Comparison of ENCODE assay signal across 8 cellular contexts in the genomic region with DNA sequence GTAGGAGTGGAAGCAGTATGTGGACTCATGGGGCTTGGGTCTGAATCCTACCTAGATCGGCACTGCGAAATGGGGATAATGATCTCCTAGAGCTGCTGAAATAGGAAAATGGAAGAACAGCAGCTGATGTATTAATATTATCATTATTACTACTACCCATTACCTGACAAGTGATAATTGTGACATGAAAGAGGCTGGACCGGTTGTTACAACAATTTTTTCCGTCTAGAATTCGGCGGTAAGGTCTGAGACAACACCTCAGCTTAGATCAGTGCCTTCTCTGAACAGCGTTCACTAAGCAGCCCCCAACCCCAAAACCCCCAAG. TPM values are rescaled to one million over a fixed set of nuclear protein-coding genes. Genes with fewer than 3 reads are reported as not detected.
DNase-seq lines count a peak whose midpoint lies in the region; ATAC-seq and TF ChIP-seq lines count a peak whose summit lies in the region.
"Not testable (repeated sequence)": the region's sequence is repeated elsewhere in the genome, so short reads cannot be mapped to it uniquely, and the experiment has no call there.

No MANE protein-coding gene starts in this region.

- CTCF ChIA-PET in activated naive CD4-positive, alpha-beta T cell treated with anti-CD3 and anti-CD28 coated beads for 36 hours (lab: Charles Lee), result interaction anchor here (0.6 kb wide), 1 partner anchor 645 kb away, joined by 4 read pairs; no protein-coding TSS in a partner anchor

- peak overlapping the region; percentile 3 to 89 (median 59) for H3K27ac Mint-ChIP-seq in CD14-positive monocyte
- peak overlapping the region; percentile 85 for H3K27ac Mint-ChIP-seq in HFFc6
- H3K27ac Mint-ChIP-seq in activated naive CD4-positive, alpha-beta T cell treated with anti-CD3 and anti-CD28 coated beads for 36 hours, result peak overlapping the region; percentile 90
- H3K27ac Mint-ChIP-seq in effector memory CD8-positive, alpha-beta T cell, result peak overlapping the region; percentile 87 to 90
- peak overlapping the region; percentile 86 to 99 (median 90) for H3K27ac Mint-ChIP-seq in immature natural killer cell
- H3K27ac Mint-ChIP-seq in nephron progenitor cell, result not testable (repeated sequence)

- not testable (repeated sequence) for H3K27me3 Mint-ChIP-seq in CD14-positive monocyte (ENCODE audit: low read depth in 3 of 3); HFFc6 (ENCODE audit: insufficient read depth); activated naive CD4-positive, alpha-beta T cell treated with anti-CD3 and anti-CD28 coated beads for 36 hours (ENCODE audit: low read depth); effector memory CD8-positive, alpha-beta T cell; nephron progenitor cell (ENCODE audit: low read depth, poor library complexity)
- H3K27me3 Mint-ChIP-seq in immature natural killer cell (ENCODE audit: low read depth in 3 of 3), result peaks cover 0 to 11% (median 10%) of the 10 kb centered on the region in 3 donors

- not testable (repeated sequence) for TF ChIP-seq CTCF in CD14-positive monocyte (IDR thresholded peaks at IDR 0.05); HFFc6 (IDR thresholded peaks at IDR 0.05); Peyer's patch (IDR thresholded peaks at IDR 0.05); nephron progenitor cell (IDR thresholded peaks at IDR 0.05)

- not testable (repeated sequence) for H3K36me3 Mint-ChIP-seq in CD14-positive monocyte; HFFc6 (ENCODE audit: low read depth); activated naive CD4-positive, alpha-beta T cell treated with anti-CD3 and anti-CD28 coated beads for 36 hours (ENCODE audit: low read depth); immature natural killer cell; nephron progenitor cell (ENCODE audit: low read depth)
- peaks cover 21% of the 10 kb centered on the region for H3K36me3 Mint-ChIP-seq in effector memory CD8-positive, alpha-beta T cell (ENCODE audit: insufficient read depth)

- H3K9me3 ChIP-seq in Peyer's patch; stomach smooth muscle (ENCODE audit: control insufficient read depth in 2 of 2, low read length in 2 of 2): not testable (repeated sequence)

- H3K4me3 Mint-ChIP-seq in CD14-positive monocyte (peak overlapping the region; percentile 90 to 91), HFFc6 (peak overlapping the region; percentile 95), immature natural killer cell (peak overlapping the region; percentile 87 to 98 (median 93)), nephron progenitor cell (peak overlapping the region; percentile 93)
- peak overlapping the region; percentile 88 for H3K4me3 Mint-ChIP-seq in activated naive CD4-positive, alpha-beta T cell treated with anti-CD3 and anti-CD28 coated beads for 36 hours
- peak overlapping the region; percentile 87 to 88 for H3K4me3 Mint-ChIP-seq in effector memory CD8-positive, alpha-beta T cell

- H3K4me1 ChIP-seq in Peyer's patch, result peaks cover 0 to 30% (median 4%) of the 10 kb centered on the region in 4 donors
- H3K4me1 ChIP-seq in stomach smooth muscle (ENCODE audit: control insufficient read depth, insufficient read depth, low read length), result not testable (repeated sequence)

- TF ChIP-seq POLR2A in Peyer's patch (IDR thresholded peaks at IDR 0.05), result not testable (repeated sequence)

- H3K4me3 ChIP-seq in Peyer's patch (peak overlapping the region; percentile 68 to 98 (median 82)), stomach smooth muscle (ENCODE audit: low read length in 2 of 2) (peak overlapping the region; percentile 75 to 91)

- not testable (repeated sequence) for ATAC-seq in effector memory CD8-positive, alpha-beta T cell (replicated peaks)

- intact Hi-C loops in CD14-positive monocyte (cut with micrococcal nuclease); activated naive CD4-positive, alpha-beta T cell treated with anti-CD3 and anti-CD28 coated beads for 36 hours (cut with micrococcal nuclease): not testable (repeated sequence)

- H3K36me3 ChIP-seq in Peyer's patch; stomach smooth muscle (ENCODE audit: control insufficient read depth in 2 of 2, insufficient read depth in 2 of 2, low read length in 2 of 2): not testable (repeated sequence)

- H3K9me3 Mint-ChIP-seq in CD14-positive monocyte; HFFc6; activated naive CD4-positive, alpha-beta T cell treated with anti-CD3 and anti-CD28 coated beads for 36 hours; effector memory CD8-positive, alpha-beta T cell; immature natural killer cell; nephron progenitor cell: not testable (repeated sequence)

- H3K27ac ChIP-seq in Peyer's patch (peak overlapping the region; percentile 88 to 98 (median 94)), stomach smooth muscle (ENCODE audit: low read length) (peak overlapping the region; percentile 81)

- peak overlapping the region; percentile 62 to 76 for H3K9ac ChIP-seq in stomach smooth muscle (ENCODE audit: low read length in 2 of 2)

- not testable (repeated sequence) for H3K27me3 ChIP-seq in Peyer's patch; stomach smooth muscle (ENCODE audit: control insufficient read depth in 1 of 2, insufficient read depth in 2 of 2, low read length in 2 of 2)

- not testable (repeated sequence) for DNase-seq in CD14-positive monocyte (ENCODE audit: low spot score); HFFc6; activated naive CD4-positive, alpha-beta T cell treated with anti-CD3 and anti-CD28 coated beads for 36 hours; effector memory CD8-positive, alpha-beta T cell; immature natural killer cell; nephron progenitor cell
- peak in 1 of 3 donors; percentile 88 for DNase-seq in Peyer's patch

- H3K4me1 Mint-ChIP-seq in CD14-positive monocyte (peaks cover 25% of the 10 kb centered on the region), HFFc6 (ENCODE audit: low read depth) (peaks cover 28% of the 10 kb centered on the region), immature natural killer cell (peaks cover 24 to 40% of the 10 kb centered on the region in 2 donors), nephron progenitor cell (peaks cover 32% of the 10 kb centered on the region)
- H3K4me1 Mint-ChIP-seq in activated naive CD4-positive, alpha-beta T cell treated with anti-CD3 and anti-CD28 coated beads for 36 hours (ENCODE audit: low read depth), result peaks cover 17% of the 10 kb centered on the region
- peaks cover 7 to 23% of the 10 kb centered on the region in 2 donors for H3K4me1 Mint-ChIP-seq in effector memory CD8-positive, alpha-beta T cell (ENCODE audit: low read depth in 2 of 2)

RNA-seq across cellular contexts. Expression of gene PDXDC1, which starts 0.5 kb away (rescaled TPM):
- polyA plus RNA-seq in CD14-positive monocyte, result 10 to 100 TPM; 22.3 to 36.0 TPM
- 10 to 100 TPM; 78.8 to 88.3 (median 82.0) TPM for total RNA-seq in HFFc6 (2021; fragmentation: NEBNext Ultra II Directional; extraction: Animal tissue kit (Norgen Biotek cat#: 25700))
- 100 to 1,000 TPM; 131 to 247 (median 201) TPM for total RNA-seq in Peyer's patch
- 10 to 100 TPM; 52.6 to 53.9 TPM for total RNA-seq in activated naive CD4-positive, alpha-beta T cell treated with anti-CD3 and anti-CD28 coated beads for 36 hours
- polyA plus RNA-seq in immature natural killer cell, result 10 to 100 TPM; 14.0 to 54.1 (median 24.9) TPM

RNA-seq across cellular contexts. Expression of gene NPIPA1, which starts 37.0 kb away (rescaled TPM):
- not detected for polyA plus RNA-seq in CD14-positive monocyte
- total RNA-seq in HFFc6 (2021; fragmentation: NEBNext Ultra II Directional; extraction: Animal tissue kit (Norgen Biotek cat#: 25700)), result 10 to 100 TPM; 42.6 to 57.1 (median 44.8) TPM
- 100 to 1,000 TPM in 2 of 4 donors, 10 to 100 TPM in 2; 39.2 to 148 (median 90.3) TPM for total RNA-seq in Peyer's patch
- total RNA-seq in activated naive CD4-positive, alpha-beta T cell treated with anti-CD3 and anti-CD28 coated beads for 36 hours, result 100 to 1,000 TPM in 1 of 2 experiments, 10 to 100 TPM in 1; 81.4 to 101 TPM
- 1 to 10 TPM in 2 of 3 donors, under 1 TPM in 1; 0.55 to 4.2 (median 1.0) TPM for polyA plus RNA-seq in immature natural killer cell
